Comparison of ENCODE assay signal across 8 cellular contexts in the genomic region with DNA sequence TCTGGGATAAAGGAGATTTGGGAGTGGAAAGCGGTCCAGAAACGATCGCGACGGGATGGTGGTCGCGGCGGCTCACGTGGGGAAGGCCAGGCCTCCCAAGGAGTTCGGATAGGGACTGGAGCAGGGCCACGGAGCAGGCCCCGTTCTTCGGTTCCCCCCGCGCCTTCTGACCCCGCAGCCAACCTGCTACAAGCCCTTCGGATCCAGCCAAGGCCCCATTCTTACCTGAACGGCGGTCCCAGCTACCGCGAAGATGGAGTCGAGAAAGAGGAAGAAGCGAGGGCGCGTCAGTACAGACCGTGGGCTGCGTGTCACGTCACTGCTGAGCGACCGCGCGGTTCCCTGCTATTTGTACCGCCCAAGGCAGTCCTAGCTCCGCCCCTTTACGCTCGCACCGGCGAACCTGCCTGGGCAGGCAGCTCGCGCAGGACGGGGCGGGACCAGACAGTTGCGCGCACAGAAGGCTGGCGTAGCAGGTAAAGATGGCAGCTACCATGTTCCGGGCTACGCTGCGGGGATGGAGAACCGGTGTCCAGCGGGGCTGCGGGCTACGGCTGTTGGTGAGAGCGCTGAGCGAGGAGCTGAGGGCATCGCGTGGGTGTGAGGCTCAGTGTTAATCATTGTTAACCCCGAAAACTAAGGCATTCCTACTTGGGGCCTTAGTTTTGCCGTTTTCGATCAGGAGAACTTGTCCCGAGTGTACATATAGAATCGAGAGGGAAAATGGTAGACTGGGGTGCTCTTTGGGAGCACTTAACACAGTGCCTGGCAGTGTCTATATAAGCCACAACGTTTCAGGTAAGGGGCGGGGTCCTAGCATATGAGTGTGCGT. TPM values are rescaled to one million over a fixed set of nuclear protein-coding genes. Genes with fewer than 3 reads are reported as not detected.
DNase-seq lines count a peak whose midpoint lies in the region; ATAC-seq, FAIRE-seq and TF ChIP-seq lines count a peak whose summit lies in the region.

A gene (minus strand): TSS at position 270 of the 832 bp plus-strand sequence. CDS start 321 bp downstream, outside the sequence.
A gene (plus strand): TSS at position 457 of the 832 bp plus-strand sequence. CDS start 26 bp downstream, at position 483.

- peaks cover 19% of the 10 kb centered on the region for H3K79me2 ChIP-seq in OCI-LY1 (ENCODE audit: insufficient read depth, low read length)

- H3K4me1 ChIP-seq in HUES64 (ENCODE audit: insufficient read depth, low read length) (peaks cover 7% of the 10 kb centered on the region), OCI-LY1 (ENCODE audit: insufficient read depth, low read length, severe bottlenecking) (peaks cover 36% of the 10 kb centered on the region)

- peaks cover 14% of the 10 kb centered on the region; the same call in 1 of the 2 replicates for H3F3A ChIP-seq in OCI-LY1 (ENCODE audit: insufficient read depth, low read length)

- peak; percentile 89 for DNase-seq in Caki2 (ENCODE audit: low read depth)
- DNase-seq in activated CD8-positive, alpha-beta memory T cell treated with anti-CD3 and anti-CD28 coated beads, Interleukin-2, amount 50 U/mL, for 4 hours: peak; percentile 99
- DNase-seq in midbrain (lab: John Stamatoyannopoulos, UW): peak; percentile 95
- peak; percentile 98 for DNase-seq in stimulated activated CD8-positive, alpha-beta memory T cell treated with anti-CD3 and anti-CD28 coated beads, Interleukin-2, amount 100 ng/mL, for 1 hour (ENCODE audit: low read depth in 2 of 2)

- peak within 1 kb of the TSS; percentile 76 for H3K27ac ChIP-seq in HUES64 (ENCODE audit: low read depth, low read length)
- peak within 1 kb of the TSS; percentile 72 for H3K27ac ChIP-seq in OCI-LY1 (ENCODE audit: low read depth, low read length, poor library complexity, severe bottlenecking)

- H3K9me3 ChIP-seq in HUES64 (ENCODE audit: insufficient read depth, low read depth, low read length) (no peaks in the 10 kb centered on the region), OCI-LY1 (ENCODE audit: low read length) (no peaks in the 10 kb centered on the region)

- in situ Hi-C loops in Caki2 (cut with HindIII; ENCODE audit: low pct_unique_long_range_greater_than_20kb, low sequenced_read_pairs): no loop called here

- H3K4me3 ChIP-seq in HUES64 (ENCODE audit: low read length) (peak within 1 kb of the TSS; percentile 90), OCI-LY1 (ENCODE audit: low read depth, low read length, poor library complexity, severe bottlenecking) (peak within 1 kb of the TSS; percentile 87)

- H4K20me1 ChIP-seq in OCI-LY1 (ENCODE audit: insufficient read depth, low read length): no peaks in the 10 kb centered on the region

- no peaks in the 10 kb centered on the region for H3K27me3 ChIP-seq in HUES64 (ENCODE audit: insufficient read depth, low read length)
- H3K27me3 ChIP-seq in OCI-LY1 (ENCODE audit: insufficient read depth, low read length): no peaks in the 10 kb centered on the region

- H3K36me3 ChIP-seq in HUES64 (ENCODE audit: insufficient read depth, low read length): peaks cover 63% of the 10 kb centered on the region
- peaks cover 73% of the 10 kb centered on the region for H3K36me3 ChIP-seq in OCI-LY1 (ENCODE audit: insufficient read depth, low read length)

- peak; percentile 65 for ATAC-seq in GM21423 (IDR thresholded peaks at IDR 0.05; ENCODE audit: unreplicated experiment)

- peak; percentile 80 for FAIRE-seq in endometrium (lab: Jason Lieb, UNC)

- no peaks in the 10 kb centered on the region for H3K9me2 ChIP-seq in OCI-LY1 (ENCODE audit: low read depth, low read length)

- H3K4me2 ChIP-seq in OCI-LY1 (ENCODE audit: low read length): peak within 1 kb of the TSS; percentile 75

- no peak for TF ChIP-seq CTCF in OCI-LY1 (IDR thresholded peaks at IDR 0.05; ENCODE audit: low read length)

- H2AFZ ChIP-seq in OCI-LY1 (ENCODE audit: low read length): no peak within 1 kb of the TSS

- WGBS in HUES64: under 1% methylated on average over 64 of the region's 64 CpGs

- H3K9ac ChIP-seq in HUES64 (ENCODE audit: low read depth, low read length): peak within 1 kb of the TSS; percentile 96
- peak within 1 kb of the TSS; percentile 96 for H3K9ac ChIP-seq in OCI-LY1 (ENCODE audit: low read length)

RNA-seq across cellular contexts. Expression of the first gene that starts in this region (rescaled TPM):
- 139 and 153 TPM in 2 replicates for total RNA-seq in Caki2 (2014; rRNA removed; shearing (Covaris generic); ENCODE audit: low replicate concordance)
- polyA plus RNA-seq in HUES64 (2013, experiment 1 of 2): 815 TPM
- polyA plus RNA-seq in HUES64 (2013, experiment 2 of 2): 790 TPM

RNA-seq across cellular contexts. Expression of the second gene that starts in this region (rescaled TPM):
- 66.7 and 84.9 TPM in 2 replicates for total RNA-seq in Caki2 (2014; rRNA removed; shearing (Covaris generic); ENCODE audit: low replicate concordance)
- 53.0 TPM for polyA plus RNA-seq in HUES64 (2013, experiment 1 of 2)
- polyA plus RNA-seq in HUES64 (2013, experiment 2 of 2): 44.4 TPM

Comparison
In these comparisons a context has a peak if more than half of its experiments do, and no peak if none do; other contexts are left out.
1. Peak in every context shown above with its lines: DNase-seq, ATAC-seq, H3K4me3 ChIP-seq and H3K27ac ChIP-seq.